Comparison of ENCODE assay signal across 8 cellular contexts in the genomic region with DNA sequence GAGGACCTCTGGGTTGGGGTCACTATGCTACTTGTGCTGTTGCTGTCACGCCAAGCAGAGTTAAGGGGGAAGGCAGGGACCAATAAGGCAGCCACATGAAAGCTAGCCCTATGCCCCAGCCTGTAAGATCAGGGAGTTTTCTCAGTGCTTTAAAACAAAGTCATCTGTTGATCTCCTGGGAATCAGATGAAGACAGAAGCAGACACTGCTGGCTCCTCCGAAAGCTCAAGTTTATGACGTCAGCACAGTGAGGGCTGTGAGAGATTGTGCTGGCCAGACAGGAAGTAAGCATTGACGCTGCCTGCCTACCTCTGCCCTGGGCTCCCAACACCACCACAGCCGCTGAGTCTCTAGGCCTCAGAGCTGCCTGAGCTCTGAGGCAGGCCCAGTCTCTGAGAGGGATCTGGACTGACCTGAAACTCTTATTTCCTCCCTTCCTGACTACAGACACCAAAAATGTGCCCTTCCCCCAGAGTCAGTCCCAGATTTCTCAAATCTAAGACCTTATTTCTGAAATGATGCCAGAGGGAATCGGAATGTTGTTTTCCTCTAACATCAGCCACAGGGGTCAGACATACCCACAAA.
DNase-seq lines count a peak whose midpoint lies in the region; ATAC-seq and TF ChIP-seq lines count a peak whose summit lies in the region.

No MANE protein-coding gene starts in this region.

- H3K4me1 Mint-ChIP-seq in nephron progenitor cell = peaks cover 18% of the 10 kb centered on the region

- no peaks in the 10 kb centered on the region for H3K4me1 ChIP-seq in effector memory CD4-positive, alpha-beta T cell (ENCODE audit: control insufficient read depth, insufficient read depth, low read length, poor library complexity, severe bottlenecking)
- no peaks in the 10 kb centered on the region for H3K4me1 ChIP-seq in thymus (ENCODE audit: control insufficient read depth, insufficient read depth, low read length)

- no peak overlapping the region for H3K4me3 Mint-ChIP-seq in nephron progenitor cell

- no peaks in the 10 kb centered on the region for H3K36me3 ChIP-seq in effector memory CD4-positive, alpha-beta T cell (ENCODE audit: control insufficient read depth, insufficient read depth, low read length)
- H3K36me3 ChIP-seq in thymus (ENCODE audit: control insufficient read depth, insufficient read depth) = no peaks in the 10 kb centered on the region

- H3K36me3 Mint-ChIP-seq in nephron progenitor cell (ENCODE audit: low read depth) = no peaks in the 10 kb centered on the region

- H3K4me3 ChIP-seq in AG10803 (ENCODE audit: low read length) (no peak overlapping the region), thymus (ENCODE audit: low read length) (no peak overlapping the region)
- no peak overlapping the region for H3K4me3 ChIP-seq in effector memory CD4-positive, alpha-beta T cell (ENCODE audit: insufficient read depth, low read depth, low read length, poor library complexity, severe bottlenecking)

- peaks cover 5% of the 10 kb centered on the region for H3K27me3 Mint-ChIP-seq in nephron progenitor cell (ENCODE audit: low read depth, poor library complexity)

- DNase-seq in AG10803 (ENCODE audit: low read depth) = peak; percentile 97
- peak; percentile 36 to 39 for DNase-seq in activated CD4-positive, alpha-beta T cell treated with anti-CD3 and anti-CD28 coated beads for 4 hours
- peak; percentile 34 to 45 (median 41) for DNase-seq in effector memory CD4-positive, alpha-beta T cell
- peak; percentile 24 for DNase-seq in nephron progenitor cell

- WGBS in thymus = 65% methylated on average over 6 of the region's 6 CpGs

- H3K27ac Mint-ChIP-seq in nephron progenitor cell = peak overlapping the region; percentile 82

- peak; percentile 90 for ATAC-seq in HG02885 (IDR thresholded peaks at IDR 0.05; ENCODE audit: poor library complexity, unreplicated experiment)
- ATAC-seq in GM21717 (IDR thresholded peaks at IDR 0.05; ENCODE audit: unreplicated experiment) = no peak
- no peak for ATAC-seq in HG03097 (IDR thresholded peaks at IDR 0.05; ENCODE audit: low FRiP score, unreplicated experiment)

- H3K27ac ChIP-seq in effector memory CD4-positive, alpha-beta T cell (ENCODE audit: insufficient read depth, low read length, poor library complexity, severe bottlenecking) = no peak overlapping the region
- H3K27ac ChIP-seq in thymus (ENCODE audit: low read depth) = peak overlapping the region; percentile 64

- H3K9me3 ChIP-seq in effector memory CD4-positive, alpha-beta T cell (ENCODE audit: control insufficient read depth, low read length) = no peaks in the 10 kb centered on the region
- H3K9me3 ChIP-seq in thymus (ENCODE audit: control insufficient read depth) = no peaks in the 10 kb centered on the region

- TF ChIP-seq CTCF in AG10803 (conservative IDR thresholded peaks at IDR 0.05; ENCODE audit: low read length) = no peak
- TF ChIP-seq CTCF in nephron progenitor cell (IDR thresholded peaks at IDR 0.05) = no peak

- no peaks in the 10 kb centered on the region for H3K9me3 Mint-ChIP-seq in nephron progenitor cell

- H3K27me3 ChIP-seq in effector memory CD4-positive, alpha-beta T cell (replicated peaks; ENCODE audit: control insufficient read depth, insufficient read depth, low read length, poor library complexity, severe bottlenecking) = no peaks in the 10 kb centered on the region
- H3K27me3 ChIP-seq in thymus (ENCODE audit: control insufficient read depth, insufficient read depth) = no peaks in the 10 kb centered on the region

Comparison
In these comparisons a context has a peak if more than half of its experiments do, and no peak if none do; other contexts are left out.
1. DNase-seq: peak in every context shown above with its lines; median percentile 97 in AG10803; 41 in effector memory CD4-positive, alpha-beta T cell; 38 in activated CD4-positive, alpha-beta T cell treated with anti-CD3 and anti-CD28 coated beads for 4 hours; 24 in nephron progenitor cell.